19 cellular contexts compared by ENCODE assay signal in genomic region chr7:120837599-120837998, GRCh38.
DNase-seq lines count a peak whose midpoint lies in the region; ATAC-seq, FAIRE-seq and TF ChIP-seq lines count a peak whose summit lies in the region.
"Had no signal": no experiment of that assay in that cellular context is flagged by ENCODE, and none has a peak within 500 bp of the region (broad histone marks: within the 10 kb centered on the region; RNA-seq: fewer than 3 reads in every experiment).

No MANE protein-coding gene starts in this region.

- TF ChIP-seq CTCF in GM13976 (IDR thresholded peaks at IDR 0.05; ENCODE audit: borderline replicate concordance, control extremely low read depth, extremely low read depth, insufficient read depth, missing control alignments), result no peak

- DNase-seq in GM13976 (ENCODE audit: low spot score) (peak; percentile 7), NCI-H510A (lab: John Stamatoyannopoulos, UW) (no peak), urothelium cell line (ENCODE audit: low spot score) (no peak), medulla oblongata (ENCODE audit: extremely low spot score) (no peak)
- DNase-seq: activated naive CD4-positive, alpha-beta T cell; CD4-positive, CD25-positive, alpha-beta regulatory T cell; naive B cell; NCI-H748 treated with DMSO at 0.1 percent for 48 hours; RPMI8226; stimulated activated naive CD8-positive, alpha-beta T cell treated with anti-CD3 and anti-CD28 coated beads, Interleukin-15, Interleukin-2, amounts not matched to agents 100 U/mL and 50 U/mL, for 24 hours; SW 1271 had no signal

- in situ Hi-C loops in GM13976 (cut with MboI; ENCODE audit: low sequenced_read_pairs, unreplicated experiment), result no loop called here

- FAIRE-seq in urothelium cell line (lab: Jason Lieb, UNC), result no peak
- FAIRE-seq: astrocyte, colon, endothelial cell of umbilical vein, frontal cortex had no signal

- ATAC-seq in GM19351 (IDR thresholded peaks at IDR 0.05; ENCODE audit: unreplicated experiment) (peak; percentile 42), HG02763 (IDR thresholded peaks at IDR 0.05; ENCODE audit: unreplicated experiment) (peak; percentile 44), HG03571 (IDR thresholded peaks at IDR 0.05; ENCODE audit: unreplicated experiment) (peak; percentile 40), HG03135 (IDR thresholded peaks at IDR 0.05; ENCODE audit: unreplicated experiment) (no peak)
- ATAC-seq: stimulated activated naive CD8-positive, alpha-beta T cell treated with anti-CD3 and anti-CD28 coated beads, Interleukin-15, Interleukin-2, amounts not matched to agents 100 U/mL and 50 U/mL, for 24 hours had no signal
